In the genomic region with DNA sequence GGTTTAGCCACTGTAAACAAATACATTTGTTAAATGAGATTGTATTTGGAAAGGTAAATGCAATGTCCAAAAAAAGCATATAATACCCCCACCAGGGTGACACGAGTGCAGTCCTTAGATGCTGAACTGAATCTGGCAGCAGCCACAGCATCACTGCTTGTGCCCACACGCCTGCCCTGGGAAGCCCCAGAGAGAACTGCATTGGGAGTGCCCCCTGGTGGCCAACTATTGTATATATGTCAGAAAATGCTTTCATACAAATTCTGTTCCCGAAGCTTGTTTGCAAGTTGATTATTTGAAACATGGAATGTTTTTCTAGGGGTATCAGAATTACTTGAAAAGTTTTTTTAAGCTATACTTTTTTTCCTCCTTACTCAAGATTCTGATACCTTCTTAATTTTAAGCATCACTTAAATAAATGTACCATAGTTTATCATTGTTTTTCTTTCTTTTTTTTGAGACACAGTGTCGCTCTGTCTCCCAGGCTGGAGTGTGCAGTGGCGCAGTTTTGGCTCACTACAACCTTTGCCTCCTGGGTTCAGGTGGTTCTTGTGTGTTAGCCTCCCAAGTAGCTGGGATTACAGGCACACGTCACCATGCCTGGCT, we compare ENCODE assay signal across 8 cellular contexts. TPM values are rescaled to one million over a fixed set of nuclear protein-coding genes. Genes with fewer than 3 reads are reported as not detected.
A peak's percentile ranks its signal among the peaks of the same experiment; 100 is the strongest.
DNase-seq lines count a peak whose midpoint lies in the region; ATAC-seq and TF ChIP-seq lines count a peak whose summit lies in the region.

No MANE protein-coding gene starts in this region.

- H3K4me1 Mint-ChIP-seq in endodermal cell, result peaks cover 3% of the 10 kb centered on the region

- no peaks in the 10 kb centered on the region for H3K9me3 Mint-ChIP-seq in endodermal cell

- H3K9ac ChIP-seq in endodermal cell (ENCODE audit: extremely low read depth, low read length, poor library complexity, severe bottlenecking), result no peak overlapping the region

- intact Hi-C loops in mucosa of descending colon (cut with DNase I, micrococcal nuclease), result loop anchor here in 1 of 2 donors (5.0 to 10.0 kb wide), 2 partner anchors 50 to 133 kb away; a partner anchor contains a TSS

- H3K4me1 ChIP-seq in endodermal cell (ENCODE audit: control insufficient read depth, insufficient read depth, low read length) (no peaks in the 10 kb centered on the region), mucosa of descending colon (ENCODE audit: low read depth) (no peaks in the 10 kb centered on the region)

- no peak overlapping the region for H3K4me3 ChIP-seq in endodermal cell (ENCODE audit: low read length)
- H3K4me3 ChIP-seq in mucosa of descending colon, result no peak overlapping the region

- peak; percentile 85 for DNase-seq in DMS114 treated with DMSO at 0.1 percent for 48 hours (lab: John Stamatoyannopoulos, UW; ENCODE audit: unreplicated experiment)
- peak; percentile 79 for DNase-seq in HPDE6-E6E7 (ENCODE audit: extremely low spot score)
- DNase-seq in NOMO-1 (lab: John Stamatoyannopoulos, UW; ENCODE audit: unreplicated experiment in 2 of 2), result peak; percentile 63 to 76
- DNase-seq in activated CD8-positive, alpha-beta memory T cell treated with anti-CD3 and anti-CD28 coated beads for 24 hours, result peak; percentile 90
- peak; percentile 94 for DNase-seq in endodermal cell
- DNase-seq in mucosa of descending colon, result peak in 2 of 3 donors; percentile 76 to 95
- DNase-seq in stimulated activated CD8-positive, alpha-beta memory T cell treated with anti-CD3 and anti-CD28 coated beads, Interleukin-7, amount 100 ng/mL, for 4 hours (ENCODE audit: low read depth in 2 of 2), result peak; percentile 60 to 72

- H3K36me3 ChIP-seq in endodermal cell (ENCODE audit: control insufficient read depth, insufficient read depth, low read length), result peaks cover 19% of the 10 kb centered on the region
- H3K36me3 ChIP-seq in mucosa of descending colon (ENCODE audit: low read depth), result no peaks in the 10 kb centered on the region

- 58 to 68% methylated on average over 5 to 6 of the region's 6 CpGs for WGBS in endodermal cell (ENCODE audit: insufficient coverage in 1 of 2, insufficient read length in 1 of 2), 2 experiments

- ATAC-seq in GM21381 (IDR thresholded peaks at IDR 0.05; ENCODE audit: unreplicated experiment) (peak; percentile 89), mucosa of descending colon (peak; percentile 95)

- H3K9me3 ChIP-seq in endodermal cell (ENCODE audit: control insufficient read depth, low read length) (no peaks in the 10 kb centered on the region), mucosa of descending colon (no peaks in the 10 kb centered on the region)

- H3K27ac Mint-ChIP-seq in endodermal cell, result no peak overlapping the region

- TF ChIP-seq CTCF in endodermal cell (conservative IDR thresholded peaks at IDR 0.05) (peak; percentile 92), mucosa of descending colon (IDR thresholded peaks at IDR 0.05) (peak; percentile 48)

- H3K36me3 Mint-ChIP-seq in endodermal cell (ENCODE audit: low read depth), result peaks cover 17% of the 10 kb centered on the region

- no peak overlapping the region for H3K27ac ChIP-seq in endodermal cell (ENCODE audit: low read depth, low read length)

- no peaks in the 10 kb centered on the region for H3K27me3 ChIP-seq in endodermal cell (ENCODE audit: control insufficient read depth, insufficient read depth, low read length, poor library complexity, severe bottlenecking)

- H3K4me3 Mint-ChIP-seq in endodermal cell, result no peak overlapping the region

- H3K27me3 Mint-ChIP-seq in endodermal cell (ENCODE audit: insufficient read depth), result no peaks in the 10 kb centered on the region

RNA-seq across cellular contexts. Expression of a gene that starts 50.1 kb away (rescaled TPM):
- total RNA-seq in endodermal cell (10 to 100 TPM in 1 of 2 donors, 1 to 10 TPM in 1; 9.4 to 17.7 TPM), mucosa of descending colon (10 to 100 TPM; 15.3 to 18.0 (median 17.1) TPM)
- polyA plus RNA-seq in endodermal cell (2013, experiment 1 of 2), result 11.6 TPM
- polyA plus RNA-seq in endodermal cell (2013, experiment 2 of 2), result 11.2 TPM
